In the genomic region with DNA sequence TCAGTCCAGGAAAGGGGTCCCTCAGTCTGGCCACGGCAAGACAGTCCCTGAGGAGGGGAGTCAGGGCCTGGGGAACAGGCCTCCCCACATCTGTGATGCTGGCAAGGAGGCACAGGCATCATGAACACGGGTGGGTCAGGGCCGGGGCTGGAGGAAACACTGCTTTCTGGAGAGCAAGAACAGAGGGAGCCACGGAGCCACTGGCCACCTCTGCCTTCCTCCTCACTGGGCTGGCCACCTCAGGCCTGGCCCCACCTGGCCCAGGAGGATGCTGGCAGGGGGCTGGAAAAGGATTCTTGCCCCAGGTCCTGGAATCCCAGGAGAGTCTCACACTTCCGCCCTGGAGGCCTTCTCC, we compare ENCODE assay signal across 1 cellular context.
TF ChIP-seq lines count a peak whose summit lies in the region.

No MANE protein-coding gene starts in this region.

TF ChIP-seq in GM23338, 12 proteins besides CTCF, POLR2A, EP300 and RAD21:
- TF ChIP-seq, protein P1, sequence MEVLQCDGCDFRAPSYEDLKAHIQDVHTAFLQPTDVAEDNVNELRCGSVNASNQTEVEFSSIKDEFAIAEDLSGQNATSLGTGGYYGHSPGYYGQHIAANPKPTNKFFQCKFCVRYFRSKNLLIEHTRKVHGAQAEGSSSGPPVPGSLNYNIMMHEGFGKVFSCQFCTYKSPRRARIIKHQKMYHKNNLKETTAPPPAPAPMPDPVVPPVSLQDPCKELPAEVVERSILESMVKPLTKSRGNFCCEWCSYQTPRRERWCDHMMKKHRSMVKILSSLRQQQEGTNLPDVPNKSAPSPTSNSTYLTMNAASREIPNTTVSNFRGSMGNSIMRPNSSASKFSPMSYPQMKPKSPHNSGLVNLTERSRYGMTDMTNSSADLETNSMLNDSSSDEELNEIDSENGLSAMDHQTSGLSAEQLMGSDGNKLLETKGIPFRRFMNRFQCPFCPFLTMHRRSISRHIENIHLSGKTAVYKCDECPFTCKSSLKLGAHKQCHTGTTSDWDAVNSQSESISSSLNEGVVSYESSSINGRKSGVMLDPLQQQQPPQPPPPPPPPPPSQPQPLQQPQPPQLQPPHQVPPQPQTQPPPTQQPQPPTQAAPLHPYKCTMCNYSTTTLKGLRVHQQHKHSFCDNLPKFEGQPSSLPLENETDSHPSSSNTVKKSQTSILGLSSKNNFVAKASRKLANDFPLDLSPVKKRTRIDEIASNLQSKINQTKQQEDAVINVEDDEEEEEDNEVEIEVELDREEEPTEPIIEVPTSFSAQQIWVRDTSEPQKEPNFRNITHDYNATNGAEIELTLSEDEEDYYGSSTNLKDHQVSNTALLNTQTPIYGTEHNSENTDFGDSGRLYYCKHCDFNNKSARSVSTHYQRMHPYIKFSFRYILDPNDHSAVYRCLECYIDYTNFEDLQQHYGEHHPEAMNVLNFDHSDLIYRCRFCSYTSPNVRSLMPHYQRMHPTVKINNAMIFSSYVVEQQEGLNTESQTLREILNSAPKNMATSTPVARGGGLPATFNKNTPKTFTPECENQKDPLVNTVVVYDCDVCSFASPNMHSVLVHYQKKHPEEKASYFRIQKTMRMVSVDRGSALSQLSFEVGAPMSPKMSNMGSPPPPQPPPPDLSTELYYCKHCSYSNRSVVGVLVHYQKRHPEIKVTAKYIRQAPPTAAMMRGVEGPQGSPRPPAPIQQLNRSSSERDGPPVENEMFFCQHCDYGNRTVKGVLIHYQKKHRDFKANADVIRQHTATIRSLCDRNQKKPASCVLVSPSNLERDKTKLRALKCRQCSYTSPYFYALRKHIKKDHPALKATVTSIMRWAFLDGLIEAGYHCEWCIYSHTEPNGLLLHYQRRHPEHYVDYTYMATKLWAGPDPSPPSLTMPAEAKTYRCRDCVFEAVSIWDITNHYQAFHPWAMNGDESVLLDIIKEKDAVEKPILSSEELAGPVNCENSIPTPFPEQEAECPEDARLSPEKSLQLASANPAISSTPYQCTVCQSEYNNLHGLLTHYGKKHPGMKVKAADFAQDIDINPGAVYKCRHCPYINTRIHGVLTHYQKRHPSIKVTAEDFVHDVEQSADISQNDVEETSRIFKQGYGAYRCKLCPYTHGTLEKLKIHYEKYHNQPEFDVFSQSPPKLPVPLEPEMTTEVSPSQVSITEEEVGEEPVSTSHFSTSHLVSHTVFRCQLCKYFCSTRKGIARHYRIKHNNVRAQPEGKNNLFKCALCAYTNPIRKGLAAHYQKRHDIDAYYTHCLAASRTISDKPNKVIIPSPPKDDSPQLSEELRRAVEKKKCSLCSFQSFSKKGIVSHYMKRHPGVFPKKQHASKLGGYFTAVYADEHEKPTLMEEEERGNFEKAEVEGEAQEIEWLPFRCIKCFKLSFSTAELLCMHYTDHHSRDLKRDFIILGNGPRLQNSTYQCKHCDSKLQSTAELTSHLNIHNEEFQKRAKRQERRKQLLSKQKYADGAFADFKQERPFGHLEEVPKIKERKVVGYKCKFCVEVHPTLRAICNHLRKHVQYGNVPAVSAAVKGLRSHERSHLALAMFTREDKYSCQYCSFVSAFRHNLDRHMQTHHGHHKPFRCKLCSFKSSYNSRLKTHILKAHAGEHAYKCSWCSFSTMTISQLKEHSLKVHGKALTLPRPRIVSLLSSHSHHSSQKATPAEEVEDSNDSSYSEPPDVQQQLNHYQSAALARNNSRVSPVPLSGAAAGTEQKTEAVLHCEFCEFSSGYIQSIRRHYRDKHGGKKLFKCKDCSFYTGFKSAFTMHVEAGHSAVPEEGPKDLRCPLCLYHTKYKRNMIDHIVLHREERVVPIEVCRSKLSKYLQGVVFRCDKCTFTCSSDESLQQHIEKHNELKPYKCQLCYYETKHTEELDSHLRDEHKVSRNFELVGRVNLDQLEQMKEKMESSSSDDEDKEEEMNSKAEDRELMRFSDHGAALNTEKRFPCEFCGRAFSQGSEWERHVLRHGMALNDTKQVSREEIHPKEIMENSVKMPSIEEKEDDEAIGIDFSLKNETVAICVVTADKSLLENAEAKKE (CRISPR knock-in tag; IDR thresholded peaks at IDR 0.05): no peak
- no peak for TF ChIP-seq EZH2phosphoT487 (IDR thresholded peaks at IDR 0.05; ENCODE audit: unreplicated experiment)
- TF ChIP-seq STAT1 (IDR thresholded peaks at IDR 0.05; ENCODE audit: unreplicated experiment): no peak
- no peak for TF ChIP-seq JUNB (IDR thresholded peaks at IDR 0.05; ENCODE audit: unreplicated experiment)
- no peak for TF ChIP-seq NANOG (IDR thresholded peaks at IDR 0.05; ENCODE audit: borderline replicate concordance)
- TF ChIP-seq, protein P2, sequence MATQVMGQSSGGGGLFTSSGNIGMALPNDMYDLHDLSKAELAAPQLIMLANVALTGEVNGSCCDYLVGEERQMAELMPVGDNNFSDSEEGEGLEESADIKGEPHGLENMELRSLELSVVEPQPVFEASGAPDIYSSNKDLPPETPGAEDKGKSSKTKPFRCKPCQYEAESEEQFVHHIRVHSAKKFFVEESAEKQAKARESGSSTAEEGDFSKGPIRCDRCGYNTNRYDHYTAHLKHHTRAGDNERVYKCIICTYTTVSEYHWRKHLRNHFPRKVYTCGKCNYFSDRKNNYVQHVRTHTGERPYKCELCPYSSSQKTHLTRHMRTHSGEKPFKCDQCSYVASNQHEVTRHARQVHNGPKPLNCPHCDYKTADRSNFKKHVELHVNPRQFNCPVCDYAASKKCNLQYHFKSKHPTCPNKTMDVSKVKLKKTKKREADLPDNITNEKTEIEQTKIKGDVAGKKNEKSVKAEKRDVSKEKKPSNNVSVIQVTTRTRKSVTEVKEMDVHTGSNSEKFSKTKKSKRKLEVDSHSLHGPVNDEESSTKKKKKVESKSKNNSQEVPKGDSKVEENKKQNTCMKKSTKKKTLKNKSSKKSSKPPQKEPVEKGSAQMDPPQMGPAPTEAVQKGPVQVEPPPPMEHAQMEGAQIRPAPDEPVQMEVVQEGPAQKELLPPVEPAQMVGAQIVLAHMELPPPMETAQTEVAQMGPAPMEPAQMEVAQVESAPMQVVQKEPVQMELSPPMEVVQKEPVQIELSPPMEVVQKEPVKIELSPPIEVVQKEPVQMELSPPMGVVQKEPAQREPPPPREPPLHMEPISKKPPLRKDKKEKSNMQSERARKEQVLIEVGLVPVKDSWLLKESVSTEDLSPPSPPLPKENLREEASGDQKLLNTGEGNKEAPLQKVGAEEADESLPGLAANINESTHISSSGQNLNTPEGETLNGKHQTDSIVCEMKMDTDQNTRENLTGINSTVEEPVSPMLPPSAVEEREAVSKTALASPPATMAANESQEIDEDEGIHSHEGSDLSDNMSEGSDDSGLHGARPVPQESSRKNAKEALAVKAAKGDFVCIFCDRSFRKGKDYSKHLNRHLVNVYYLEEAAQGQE (IDR thresholded peaks at IDR 0.05; ENCODE audit: unreplicated experiment): no peak
